ENCODE assay signal across 1 cellular context in the genomic region with DNA sequence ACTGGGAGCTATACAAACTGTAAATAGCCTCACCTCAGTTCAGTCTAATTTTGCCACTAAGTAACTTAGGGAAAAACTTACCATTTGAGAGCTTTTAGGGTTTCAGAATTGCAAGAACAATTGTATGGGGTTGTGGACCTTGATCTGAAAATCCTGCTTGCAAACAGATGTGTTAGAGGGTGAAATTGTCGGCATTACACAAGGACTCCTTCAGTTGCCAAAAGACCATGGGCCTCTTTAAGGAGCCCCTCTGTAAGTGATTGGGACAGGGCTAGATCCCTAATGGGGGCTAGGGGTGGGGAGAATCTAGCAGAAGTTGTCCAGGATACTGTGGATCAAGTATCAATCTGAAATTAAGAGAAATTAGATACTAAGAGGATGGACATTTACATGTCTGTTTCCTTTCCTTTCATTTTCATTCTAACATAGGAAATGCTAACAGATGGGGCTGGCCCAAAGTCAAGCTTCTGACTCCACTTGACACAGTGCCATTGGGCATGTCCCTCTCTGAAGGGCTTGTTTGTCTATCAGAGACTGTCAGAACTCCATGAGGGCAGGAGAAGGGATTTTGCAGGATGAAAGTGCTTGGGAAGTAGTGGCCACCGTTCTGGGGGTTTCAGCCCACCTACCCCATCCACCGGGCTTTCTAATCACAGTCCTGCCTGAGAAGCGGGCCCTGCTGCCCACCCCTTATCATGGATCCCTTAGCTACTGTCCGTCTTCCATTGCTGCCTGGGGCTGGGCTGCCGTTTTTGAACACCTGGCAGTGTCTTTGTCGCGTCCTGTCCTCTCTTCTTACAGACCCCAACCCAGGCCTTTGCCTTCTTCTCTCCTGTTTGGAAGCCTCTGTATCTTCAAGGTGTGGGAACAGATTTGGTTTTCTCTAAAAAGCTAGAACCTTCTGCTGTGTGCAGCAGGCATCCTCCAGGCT.
TF ChIP-seq lines count a peak whose summit lies in the region.

No MANE protein-coding gene starts in this region.

TF ChIP-seq in endothelial cell of umbilical vein, 7 proteins besides CTCF, POLR2A, EP300 and RAD21 (continued from another document):
- TF ChIP-seq GATA2 (IDR thresholded peaks at IDR 0.05; ENCODE audit: insufficient read depth, insufficient read length, low read depth, low read length) (no peak), MYC (IDR thresholded peaks at IDR 0.05; ENCODE audit: low read depth, low read length) (no peak), JUN (IDR thresholded peaks at IDR 0.05; ENCODE audit: borderline replicate concordance, insufficient read depth, insufficient read length, low read depth) (no peak)
- TF ChIP-seq, protein P1, sequence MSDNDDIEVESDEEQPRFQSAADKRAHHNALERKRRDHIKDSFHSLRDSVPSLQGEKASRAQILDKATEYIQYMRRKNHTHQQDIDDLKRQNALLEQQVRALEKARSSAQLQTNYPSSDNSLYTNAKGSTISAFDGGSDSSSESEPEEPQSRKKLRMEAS (IDR thresholded peaks at IDR 0.05; ENCODE audit: insufficient read depth, insufficient read length): no peak
